Comparison of ENCODE assay signal across 8 cellular contexts in genomic region chr1:47231314-47232186, GRCh38. TPM values are rescaled to one million over a fixed set of nuclear protein-coding genes. Genes with fewer than 3 reads are reported as not detected.
A peak's percentile ranks its signal among the peaks of the same experiment; 100 is the strongest.
DNase-seq lines count a peak whose midpoint lies in the region; ATAC-seq and TF ChIP-seq lines count a peak whose summit lies in the region.

No MANE protein-coding gene starts in this region.

- no peaks in the 10 kb centered on the region for H3K9me3 ChIP-seq in right cardiac atrium (ENCODE audit: control insufficient read depth, low read length)

- H3K4me1 ChIP-seq in right cardiac atrium (ENCODE audit: control insufficient read depth, insufficient read depth, low read length) = peaks cover 2% of the 10 kb centered on the region

- intact Hi-C loops in right cardiac atrium (cut with DNase I) = no loop called here

- H3K4me1 Mint-ChIP-seq in activated naive CD8-positive, alpha-beta T cell treated with anti-CD3 and anti-CD28 coated beads, Interleukin-2, amount 10 ng/mL, durations not matched to agents 7 days and 5 days = peaks cover 16% of the 10 kb centered on the region

- ATAC-seq in activated naive CD8-positive, alpha-beta T cell treated with anti-CD3 and anti-CD28 coated beads, Interleukin-2, amount 10 ng/mL, durations not matched to agents 7 days and 5 days (ENCODE audit: low read depth) = peak; percentile 16
- ATAC-seq in right cardiac atrium (peak; percentile 17 to 34), HG03342 (IDR thresholded peaks at IDR 0.05; ENCODE audit: unreplicated experiment) (no peak)

- H3K27me3 ChIP-seq in right cardiac atrium (ENCODE audit: control insufficient read depth, insufficient read depth) = no peaks in the 10 kb centered on the region

- POLR2A ChIA-PET in activated naive CD8-positive, alpha-beta T cell treated with anti-CD3 and anti-CD28 coated beads, Interleukin-2, amount 10 ng/mL, durations not matched to agents 7 days and 5 days (lab: Charles Lee) = no interaction called here

- 2% methylated on average over 60 of the region's 60 CpGs for WGBS in right cardiac atrium

- no peaks in the 10 kb centered on the region for H3K9me3 Mint-ChIP-seq in activated naive CD8-positive, alpha-beta T cell treated with anti-CD3 and anti-CD28 coated beads, Interleukin-2, amount 10 ng/mL, durations not matched to agents 7 days and 5 days

- H3K36me3 Mint-ChIP-seq in activated naive CD8-positive, alpha-beta T cell treated with anti-CD3 and anti-CD28 coated beads, Interleukin-2, amount 10 ng/mL, durations not matched to agents 7 days and 5 days = no peaks in the 10 kb centered on the region

- H3K4me3 Mint-ChIP-seq in activated naive CD8-positive, alpha-beta T cell treated with anti-CD3 and anti-CD28 coated beads, Interleukin-2, amount 10 ng/mL, durations not matched to agents 7 days and 5 days = peak overlapping the region; percentile 41

- DNase-seq in C1 segment of cervical spinal cord (lab: John Stamatoyannopoulos, UW) (peak in 8 of 14 donors; percentile 13 to 52 (median 38)), Kasumi-1 (lab: John Stamatoyannopoulos, UW) (peak; percentile 42 to 51), right cardiac atrium (peak; percentile 38 to 72 (median 69)), retinal pigment epithelial cell (ENCODE audit: low read depth) (no peak), NCI-H446 (lab: John Stamatoyannopoulos, UW) (no peak), NCI-H1930 (lab: John Stamatoyannopoulos, UW) (no peak)
- peak; percentile 55 for DNase-seq in activated naive CD8-positive, alpha-beta T cell treated with anti-CD3 and anti-CD28 coated beads, Interleukin-2, amount 10 ng/mL, durations not matched to agents 7 days and 5 days

- no peak overlapping the region for H3K27ac Mint-ChIP-seq in activated naive CD8-positive, alpha-beta T cell treated with anti-CD3 and anti-CD28 coated beads, Interleukin-2, amount 10 ng/mL, durations not matched to agents 7 days and 5 days

- peaks cover 90% of the 10 kb centered on the region for H3K27me3 Mint-ChIP-seq in activated naive CD8-positive, alpha-beta T cell treated with anti-CD3 and anti-CD28 coated beads, Interleukin-2, amount 10 ng/mL, durations not matched to agents 7 days and 5 days

- no peak for TF ChIP-seq CTCF in retinal pigment epithelial cell (conservative IDR thresholded peaks at IDR 0.05; ENCODE audit: low read depth, low read length)

- peak overlapping the region; percentile 86 for H3K27ac ChIP-seq in right cardiac atrium (ENCODE audit: low read length)

- peak overlapping the region; percentile 47 for H3K4me3 ChIP-seq in right cardiac atrium (ENCODE audit: low read length)
- H3K4me3 ChIP-seq in retinal pigment epithelial cell (ENCODE audit: low read length) = peak overlapping the region; percentile 10

RNA-seq across cellular contexts. Expression of gene TAL1, which starts 0.5 kb away (rescaled TPM):
- not detected for total RNA-seq in activated naive CD8-positive, alpha-beta T cell treated with anti-CD3 and anti-CD28 coated beads, Interleukin-2, amount 10 ng/mL, durations not matched to agents 7 days and 5 days
- total RNA-seq in right cardiac atrium = 1 to 10 TPM; 3.6 to 3.9 (median 3.9) TPM
- 3.3 TPM for polyA plus RNA-seq in right cardiac atrium

RNA-seq across cellular contexts. Expression of gene PDZK1IP1, which starts 41.7 kb away (rescaled TPM):
- not detected for total RNA-seq in activated naive CD8-positive, alpha-beta T cell treated with anti-CD3 and anti-CD28 coated beads, Interleukin-2, amount 10 ng/mL, durations not matched to agents 7 days and 5 days
- under 1 TPM in 1 of 4 donors, not detected in 3; 0.48 TPM for total RNA-seq in right cardiac atrium
- polyA plus RNA-seq in right cardiac atrium = 0.23 TPM

Comparison
In these comparisons a context has a peak if more than half of its experiments do, and no peak if none do; other contexts are left out.
1. DNase-seq: peak in C1 segment of cervical spinal cord (8 of 14), Kasumi-1 (2 of 2), activated naive CD8-positive, alpha-beta T cell treated with anti-CD3 and anti-CD28 coated beads, Interleukin-2, amount 10 ng/mL, durations not matched to agents 7 days and 5 days (single experiment) and right cardiac atrium (3 of 3); none in retinal pigment epithelial cell (single experiment), NCI-H446 (0 of 2) and NCI-H1930 (0 of 2).
2. RNA of gene TAL1, which starts 0.5 kb away (total RNA-seq): 3.6 to 3.9 TPM in right cardiac atrium; not detected in activated naive CD8-positive, alpha-beta T cell treated with anti-CD3 and anti-CD28 coated beads, Interleukin-2, amount 10 ng/mL, durations not matched to agents 7 days and 5 days; every median in the first group is over 4 times any median in the second.